In genomic region chr16:47732806-47733150, GRCh38 we compare ENCODE assay signal across 12 cellular contexts.
A peak's percentile ranks its signal among the peaks of the same experiment; 100 is the strongest.
DNase-seq lines count a peak whose midpoint lies in the region; ATAC-seq, FAIRE-seq and TF ChIP-seq lines count a peak whose summit lies in the region.
"Had no signal": no experiment of that assay in that cellular context is flagged by ENCODE, and none has a peak within 500 bp of the region (broad histone marks: within the 10 kb centered on the region; RNA-seq: fewer than 3 reads in every experiment).

No MANE protein-coding gene starts in this region.

- CTCF ChIA-PET in activated CD8-positive, alpha-beta T cell treated with anti-CD3 and anti-CD28 coated beads for 36 hours (lab: Charles Lee) = no interaction called here

- TF ChIP-seq CTCF in activated CD8-positive, alpha-beta T cell treated with anti-CD3 and anti-CD28 coated beads for 36 hours (IDR thresholded peaks at IDR 0.05) = no peak
- TF ChIP-seq CTCF in foreskin fibroblast (IDR thresholded peaks at IDR 0.05; ENCODE audit: low read depth, low read length) = no peak

- no peaks in the 10 kb centered on the region for H3K36me3 Mint-ChIP-seq in activated CD8-positive, alpha-beta T cell treated with anti-CD3 and anti-CD28 coated beads for 36 hours (ENCODE audit: low read depth)
- H3K36me3 Mint-ChIP-seq: T-cell had no signal

- POLR2A ChIA-PET in activated CD8-positive, alpha-beta T cell treated with anti-CD3 and anti-CD28 coated beads for 36 hours (lab: Charles Lee) = interaction anchor here (0.6 kb wide), 1 partner anchor 20 kb away, joined by 3 read pairs; no protein-coding TSS in a partner anchor

- DNase-seq in ACHN (peak; percentile 62), H54 (ENCODE audit: insufficient read length, low spot score) (peak; percentile 45), foreskin fibroblast (peak; percentile 93 to 94), NCI-H2081 treated with DMSO at 0.1 percent for 48 hours (lab: John Stamatoyannopoulos, UW) (no peak), COLO668 (lab: John Stamatoyannopoulos, UW; ENCODE audit: unreplicated experiment) (no peak), NCI-H1417 (lab: John Stamatoyannopoulos, UW) (no peak)
- DNase-seq in activated CD8-positive, alpha-beta T cell treated with anti-CD3 and anti-CD28 coated beads for 36 hours = peak; percentile 46
- DNase-seq: DMS79, NCI-H187 treated with DMSO at 0.1 percent for 48 hours, T-cell had no signal

- H3K4me1 Mint-ChIP-seq in activated CD8-positive, alpha-beta T cell treated with anti-CD3 and anti-CD28 coated beads for 36 hours (ENCODE audit: low read depth) = peaks cover 6% of the 10 kb centered on the region

- H3K27me3 Mint-ChIP-seq in activated CD8-positive, alpha-beta T cell treated with anti-CD3 and anti-CD28 coated beads for 36 hours = peaks cover 1% of the 10 kb centered on the region
- H3K27me3 Mint-ChIP-seq: progenitor cell of endocrine pancreas had no signal

- FAIRE-seq in H54 (lab: Jason Lieb, UNC) = peak; percentile 95

- intact Hi-C loops in activated CD8-positive, alpha-beta T cell treated with anti-CD3 and anti-CD28 coated beads for 36 hours (cut with micrococcal nuclease) = no loop called here

- ATAC-seq in activated CD8-positive, alpha-beta T cell treated with anti-CD3 and anti-CD28 coated beads for 36 hours = peak; percentile 79
- no peak for ATAC-seq in GM21447 (IDR thresholded peaks at IDR 0.05; ENCODE audit: unreplicated experiment)

- no peaks in the 10 kb centered on the region for H3K9me3 Mint-ChIP-seq in activated CD8-positive, alpha-beta T cell treated with anti-CD3 and anti-CD28 coated beads for 36 hours
- H3K9me3 Mint-ChIP-seq: T-cell had no signal

- H3K4me3 Mint-ChIP-seq in activated CD8-positive, alpha-beta T cell treated with anti-CD3 and anti-CD28 coated beads for 36 hours = no peak overlapping the region
- H3K4me3 Mint-ChIP-seq: T-cell had no signal

- H3K27ac Mint-ChIP-seq in activated CD8-positive, alpha-beta T cell treated with anti-CD3 and anti-CD28 coated beads for 36 hours = peak overlapping the region; percentile 58
- H3K27ac Mint-ChIP-seq: progenitor cell of endocrine pancreas, T-cell had no signal

- TF ChIP-seq POLR2A in H54 (IDR thresholded peaks at IDR 0.05; ENCODE audit: low read depth, low read length) = no peak

- in situ Hi-C loops in ACHN (cut with HindIII; ENCODE audit: low pct_ligation_motif_present, low pct_unique_long_range_greater_than_20kb, low sequenced_read_pairs) = no loop called here

- peak overlapping the region in 1 of 2 donors; percentile 16 for H3K4me3 ChIP-seq in foreskin fibroblast (ENCODE audit: low read depth in 1 of 2, low read length in 2 of 2)

Comparison
In these comparisons a context has a peak if more than half of its experiments do, and no peak if none do; other contexts are left out.
1. DNase-seq: peak in ACHN (single experiment), H54 (single experiment), activated CD8-positive, alpha-beta T cell treated with anti-CD3 and anti-CD28 coated beads for 36 hours (single experiment) and foreskin fibroblast (2 of 2); none in NCI-H2081 treated with DMSO at 0.1 percent for 48 hours (single experiment), COLO668 (single experiment) and NCI-H1417 (0 of 3).